Comparison of ENCODE assay signal across 1 cellular context in genomic region chr1:111030590-111030989, GRCh38.
A peak's percentile ranks its signal among the peaks of the same experiment; 100 is the strongest.
TF ChIP-seq lines count a peak whose summit lies in the region.

No MANE protein-coding gene starts in this region.

TF ChIP-seq in GM12878, 131 proteins besides CTCF, POLR2A, EP300 and RAD21 (continued from another document):
- TF ChIP-seq, protein P1, sequence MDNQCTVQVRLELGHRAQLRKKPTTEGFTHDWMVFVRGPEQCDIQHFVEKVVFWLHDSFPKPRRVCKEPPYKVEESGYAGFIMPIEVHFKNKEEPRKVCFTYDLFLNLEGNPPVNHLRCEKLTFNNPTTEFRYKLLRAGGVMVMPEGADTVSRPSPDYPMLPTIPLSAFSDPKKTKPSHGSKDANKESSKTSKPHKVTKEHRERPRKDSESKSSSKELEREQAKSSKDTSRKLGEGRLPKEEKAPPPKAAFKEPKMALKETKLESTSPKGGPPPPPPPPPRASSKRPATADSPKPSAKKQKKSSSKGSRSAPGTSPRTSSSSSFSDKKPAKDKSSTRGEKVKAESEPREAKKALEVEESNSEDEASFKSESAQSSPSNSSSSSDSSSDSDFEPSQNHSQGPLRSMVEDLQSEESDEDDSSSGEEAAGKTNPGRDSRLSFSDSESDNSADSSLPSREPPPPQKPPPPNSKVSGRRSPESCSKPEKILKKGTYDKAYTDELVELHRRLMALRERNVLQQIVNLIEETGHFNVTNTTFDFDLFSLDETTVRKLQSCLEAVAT (IDR thresholded peaks at IDR 0.05) = no peak
- TF ChIP-seq ZNF592 (IDR thresholded peaks at IDR 0.05) (no peak), YY1 (IDR thresholded peaks at IDR 0.05; ENCODE audit: low read depth, low read length) (0 out of 2 replicates have a peak, but pooled peaks have one; percentile 21), EZH2 (IDR thresholded peaks at IDR 0.05; ENCODE audit: borderline replicate concordance, control insufficient read depth, low read depth, low read length) (no peak), STAT3 (IDR thresholded peaks at IDR 0.05; ENCODE audit: low read depth, low read length) (no peak), TCF7 (IDR thresholded peaks at IDR 0.05; ENCODE audit: borderline replicate concordance) (no peak), ETV6 (conservative IDR thresholded peaks at IDR 0.05 in 1 of 2, IDR thresholded peaks at IDR 0.05 in 1 of 2; ENCODE audit: borderline replicate concordance in 1 of 2, low read depth in 1 of 2) (no peak), SMARCA5 (IDR thresholded peaks at IDR 0.05) (peak; percentile 97)
- TF ChIP-seq, protein P2, sequence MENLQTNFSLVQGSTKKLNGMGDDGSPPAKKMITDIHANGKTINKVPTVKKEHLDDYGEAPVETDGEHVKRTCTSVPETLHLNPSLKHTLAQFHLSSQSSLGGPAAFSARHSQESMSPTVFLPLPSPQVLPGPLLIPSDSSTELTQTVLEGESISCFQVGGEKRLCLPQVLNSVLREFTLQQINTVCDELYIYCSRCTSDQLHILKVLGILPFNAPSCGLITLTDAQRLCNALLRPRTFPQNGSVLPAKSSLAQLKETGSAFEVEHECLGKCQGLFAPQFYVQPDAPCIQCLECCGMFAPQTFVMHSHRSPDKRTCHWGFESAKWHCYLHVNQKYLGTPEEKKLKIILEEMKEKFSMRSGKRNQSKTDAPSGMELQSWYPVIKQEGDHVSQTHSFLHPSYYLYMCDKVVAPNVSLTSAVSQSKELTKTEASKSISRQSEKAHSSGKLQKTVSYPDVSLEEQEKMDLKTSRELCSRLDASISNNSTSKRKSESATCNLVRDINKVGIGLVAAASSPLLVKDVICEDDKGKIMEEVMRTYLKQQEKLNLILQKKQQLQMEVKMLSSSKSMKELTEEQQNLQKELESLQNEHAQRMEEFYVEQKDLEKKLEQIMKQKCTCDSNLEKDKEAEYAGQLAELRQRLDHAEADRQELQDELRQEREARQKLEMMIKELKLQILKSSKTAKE (IDR thresholded peaks at IDR 0.05; ENCODE audit: low read depth, poor library complexity, severe bottlenecking) = peak; percentile 25
- TF ChIP-seq, protein P3, sequence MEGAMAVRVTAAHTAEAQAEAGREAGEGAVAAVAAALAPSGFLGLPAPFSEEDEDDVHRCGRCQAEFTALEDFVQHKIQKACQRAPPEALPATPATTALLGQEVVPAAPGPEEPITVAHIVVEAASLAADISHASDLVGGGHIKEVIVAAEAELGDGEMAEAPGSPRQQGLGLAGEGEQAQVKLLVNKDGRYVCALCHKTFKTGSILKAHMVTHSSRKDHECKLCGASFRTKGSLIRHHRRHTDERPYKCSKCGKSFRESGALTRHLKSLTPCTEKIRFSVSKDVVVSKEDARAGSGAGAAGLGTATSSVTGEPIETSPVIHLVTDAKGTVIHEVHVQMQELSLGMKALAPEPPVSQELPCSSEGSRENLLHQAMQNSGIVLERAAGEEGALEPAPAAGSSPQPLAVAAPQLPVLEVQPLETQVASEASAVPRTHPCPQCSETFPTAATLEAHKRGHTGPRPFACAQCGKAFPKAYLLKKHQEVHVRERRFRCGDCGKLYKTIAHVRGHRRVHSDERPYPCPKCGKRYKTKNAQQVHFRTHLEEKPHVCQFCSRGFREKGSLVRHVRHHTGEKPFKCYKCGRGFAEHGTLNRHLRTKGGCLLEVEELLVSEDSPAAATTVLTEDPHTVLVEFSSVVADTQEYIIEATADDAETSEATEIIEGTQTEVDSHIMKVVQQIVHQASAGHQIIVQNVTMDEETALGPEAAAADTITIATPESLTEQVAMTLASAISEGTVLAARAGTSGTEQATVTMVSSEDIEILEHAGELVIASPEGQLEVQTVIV (IDR thresholded peaks at IDR 0.05; ENCODE audit: borderline replicate concordance, partially characterized antibody) = no peak
